ENCODE assay signal across 8 cellular contexts in the genomic region with DNA sequence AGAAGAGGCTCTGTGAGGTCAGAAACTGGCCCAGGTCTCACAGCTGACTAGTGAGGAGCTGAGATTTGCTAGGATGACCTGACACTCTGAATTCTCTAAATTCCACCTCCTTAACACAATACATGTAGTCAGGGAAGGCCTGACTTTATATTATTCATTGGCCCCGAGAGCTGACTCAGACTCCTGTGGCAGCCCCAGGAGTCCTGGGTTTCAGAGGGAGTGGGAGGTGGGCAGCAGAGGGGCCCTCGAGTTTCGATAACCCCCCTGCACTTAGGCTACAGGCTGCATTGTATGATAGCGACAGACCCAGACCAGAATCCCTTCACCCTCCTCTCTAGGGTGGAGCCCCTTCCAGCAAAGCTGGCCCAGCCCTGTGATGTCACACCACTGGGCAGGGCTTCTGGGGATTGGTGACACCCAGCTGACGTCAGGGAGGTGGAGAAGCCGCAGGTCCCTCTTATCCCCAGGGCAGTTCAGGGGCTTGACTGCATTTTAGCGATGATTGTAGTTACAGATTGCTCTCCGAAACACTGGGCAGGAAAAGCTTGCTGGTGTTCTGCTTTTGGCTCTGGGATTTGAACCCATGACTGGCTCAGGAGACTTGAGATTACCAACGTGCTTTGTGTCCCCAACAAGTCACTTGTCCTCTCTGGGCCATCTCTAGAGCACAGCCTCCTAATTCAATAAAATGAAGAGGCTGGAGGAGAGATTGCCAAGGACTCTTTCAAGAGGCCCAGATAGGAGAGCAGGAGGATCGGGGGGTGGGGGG. TPM values are rescaled to one million over a fixed set of nuclear protein-coding genes. Genes with fewer than 3 reads are reported as not detected.
DNase-seq lines count a peak whose midpoint lies in the region; ATAC-seq lines count a peak whose summit lies in the region.

No MANE protein-coding gene starts in this region.

- H3K27ac Mint-ChIP-seq in stimulated activated naive CD8-positive, alpha-beta T cell treated with anti-CD3 and anti-CD28 coated beads, Interleukin-15, amount 100 ng/mL, for 72 hours: no peak overlapping the region

- no peak overlapping the region for H3K4me3 Mint-ChIP-seq in stimulated activated naive CD8-positive, alpha-beta T cell treated with anti-CD3 and anti-CD28 coated beads, Interleukin-15, amount 100 ng/mL, for 72 hours

- no peaks in the 10 kb centered on the region for H3K9me3 Mint-ChIP-seq in stimulated activated naive CD8-positive, alpha-beta T cell treated with anti-CD3 and anti-CD28 coated beads, Interleukin-15, amount 100 ng/mL, for 72 hours

- H3K4me1 Mint-ChIP-seq in stimulated activated naive CD8-positive, alpha-beta T cell treated with anti-CD3 and anti-CD28 coated beads, Interleukin-15, amount 100 ng/mL, for 72 hours: no peaks in the 10 kb centered on the region

- no peaks in the 10 kb centered on the region for H3K27me3 Mint-ChIP-seq in stimulated activated naive CD8-positive, alpha-beta T cell treated with anti-CD3 and anti-CD28 coated beads, Interleukin-15, amount 100 ng/mL, for 72 hours

- DNase-seq in D341Med (ENCODE audit: low spot score) (peak; percentile 60), NCI-H146 (lab: John Stamatoyannopoulos, UW) (peak; percentile 85), amniotic epithelial cell (ENCODE audit: low read depth) (peak; percentile 57), left colon (peak; percentile 91 to 94), NCI-H446 treated with DMSO at 0.1 percent for 48 hours (lab: John Stamatoyannopoulos, UW) (no peak)
- DNase-seq in stimulated activated naive CD8-positive, alpha-beta T cell treated with anti-CD3 and anti-CD28 coated beads, Interleukin-15, amount 100 ng/mL, for 72 hours: no peak

- ATAC-seq in left colon (peak; percentile 64), GM21786 (IDR thresholded peaks at IDR 0.05; ENCODE audit: unreplicated experiment) (no peak), GM21825 (IDR thresholded peaks at IDR 0.05; ENCODE audit: unreplicated experiment) (no peak)
- ATAC-seq in stimulated activated naive CD8-positive, alpha-beta T cell treated with anti-CD3 and anti-CD28 coated beads, Interleukin-15, amount 100 ng/mL, for 72 hours: no peak

- intact Hi-C loops in left colon (cut with DNase I, micrococcal nuclease): no loop called here

RNA-seq across cellular contexts. Expression of gene GPR37L1, which starts 17.0 kb away (rescaled TPM):
- total RNA-seq in left colon: 1 to 10 TPM in 1 of 2 donors, under 1 TPM in 1; 0.76 to 2.1 TPM

RNA-seq across cellular contexts. Expression of gene ARL8A, which starts 38.8 kb away (rescaled TPM):
- total RNA-seq in left colon: 10 to 100 TPM; 45.4 to 49.2 TPM

RNA-seq across cellular contexts. Expression of gene PTPN7, which starts 54.6 kb away (rescaled TPM):
- total RNA-seq in left colon: 1 to 10 TPM; 1.8 to 4.7 TPM

Comparison
In these comparisons a context has a peak if more than half of its experiments do, and no peak if none do; other contexts are left out.
1. DNase-seq: peak in D341Med (single experiment), NCI-H146 (single experiment), amniotic epithelial cell (single experiment) and left colon (2 of 2); none in stimulated activated naive CD8-positive, alpha-beta T cell treated with anti-CD3 and anti-CD28 coated beads, Interleukin-15, amount 100 ng/mL, for 72 hours (0 of 2) and NCI-H446 treated with DMSO at 0.1 percent for 48 hours (single experiment).